Comparison of ENCODE assay signal across 8 cellular contexts in genomic region chr10:134743-135600, GRCh38. TPM values are rescaled to one million over a fixed set of nuclear protein-coding genes. Genes with fewer than 3 reads are reported as not detected.
DNase-seq lines count a peak whose midpoint lies in the region; ATAC-seq, FAIRE-seq and TF ChIP-seq lines count a peak whose summit lies in the region.

Gene ZMYND11, plus strand, starts transcription at chr10:135455. Its CDS starts 44,558 bp downstream, at chr10:180013.

- 3% methylated on average over 23 of the region's 131 CpGs for WGBS in HepG2 (ENCODE audit: low lambda C conversion rate)

- peak within 1 kb of the TSS; percentile 97 for H3K9ac ChIP-seq in HepG2 (ENCODE audit: insufficient read depth, low read depth, low read length)

- H3K9me3 ChIP-seq in KOPT-K1 (ENCODE audit: insufficient read depth, low read length, poor library complexity, severe bottlenecking): no peaks in the 10 kb centered on the region
- H3K9me3 ChIP-seq in HepG2 (ENCODE audit: low read length): no peaks in the 10 kb centered on the region

- peak within 1 kb of the TSS; percentile 90 for H3K4me3 Mint-ChIP-seq in activated CD4-positive, alpha-beta T cell treated with anti-CD3 and anti-CD28 coated beads, Interleukin-2, amount 10 ng/mL, durations not matched to agents 7 days and 5 days

- in situ Hi-C loops in HepG2 (cut with HindIII; ENCODE audit: extremely low pct_ligation_motif_present, low pct_unique_long_range_greater_than_20kb): no loop called here

- no peak for FAIRE-seq in HepG2 (lab: Jason Lieb, UNC)

- peak in 1 of 2 experiments; percentile 28; a peak in 1 of 4 replicates for TF ChIP-seq POLR2A in HepG2 (IDR thresholded peaks at IDR 0.05; ENCODE audit: insufficient read depth in 1 of 2, low read depth in 2 of 2, low read length in 2 of 2)

- H3K27ac ChIP-seq in KOPT-K1 (ENCODE audit: low read depth, low read length, poor library complexity, severe bottlenecking) (peak within 1 kb of the TSS; percentile 83), HepG2 (ENCODE audit: extremely low read length, insufficient read depth, low read length) (peak within 1 kb of the TSS; percentile 86)

- H3K4me1 ChIP-seq in HepG2 (ENCODE audit: insufficient read depth, low read length): peaks cover 52% of the 10 kb centered on the region

- TF ChIP-seq RAD21 in HepG2 (CRISPR knock-in tag; IDR thresholded peaks at IDR 0.05): no peak; the same call in 1 of the 2 replicates

- no peaks in the 10 kb centered on the region for H3K36me3 ChIP-seq in GM06990 (ENCODE audit: control insufficient read depth, insufficient read depth, low read length)
- H3K36me3 ChIP-seq in KOPT-K1 (ENCODE audit: insufficient read depth, low read length): no peaks in the 10 kb centered on the region
- no peaks in the 10 kb centered on the region for H3K36me3 ChIP-seq in HepG2 (replicated peaks in 1 of 2; ENCODE audit: control insufficient read depth in 1 of 2, insufficient read depth in 2 of 2, low read length in 2 of 2)

- TF ChIP-seq EP300 in HepG2 (IDR thresholded peaks at IDR 0.05; ENCODE audit: low read depth in 2 of 2, low read length in 2 of 2) (no peak), HepG2 (CRISPR knock-in tag; IDR thresholded peaks at IDR 0.05; ENCODE audit: borderline replicate concordance) (no peak)

- H3K4me1 Mint-ChIP-seq in activated CD4-positive, alpha-beta T cell treated with anti-CD3 and anti-CD28 coated beads, Interleukin-2, amount 10 ng/mL, durations not matched to agents 7 days and 5 days: peaks cover 37% of the 10 kb centered on the region

- no TSS peak for BruUV-seq in HepG2 (replicated peaks; lab: Mats Ljungman, UMichigan)

- intact Hi-C loops in HepG2 (cut with micrococcal nuclease; ENCODE audit: unreplicated experiment): no loop called here

- H3K4me2 ChIP-seq in HepG2 (ENCODE audit: low read depth, low read length): peak within 1 kb of the TSS; percentile 94

- no peaks in the 10 kb centered on the region for H3K9me3 Mint-ChIP-seq in activated CD4-positive, alpha-beta T cell treated with anti-CD3 and anti-CD28 coated beads, Interleukin-2, amount 10 ng/mL, durations not matched to agents 7 days and 5 days

- peak within 1 kb of the TSS; percentile 8 for H2AFZ ChIP-seq in HepG2 (ENCODE audit: low read length)

- H3K27me3 ChIP-seq in GM06990 (replicated peaks; ENCODE audit: control insufficient read depth, insufficient read depth, low read length) (no peaks in the 10 kb centered on the region), HepG2 (ENCODE audit: control insufficient read depth in 1 of 2, insufficient read depth in 2 of 2, low read length in 2 of 2) (no peaks in the 10 kb centered on the region)

- POLR2A ChIA-PET in activated CD4-positive, alpha-beta T cell treated with anti-CD3 and anti-CD28 coated beads, Interleukin-2, amount 10 ng/mL, durations not matched to agents 7 days and 5 days (lab: Charles Lee): no interaction called here
- POLR2A ChIA-PET in HepG2 (lab: Yijun Ruan, JAX): no interaction called here

- H3K4me3 ChIP-seq in GM06990 (replicated peaks; ENCODE audit: low read depth, low read length) (peak within 1 kb of the TSS; percentile 85), HepG2 (replicated peaks in 1 of 3; ENCODE audit: insufficient read depth in 1 of 3, low read depth in 2 of 3, low read length in 3 of 3) (peak within 1 kb of the TSS; percentile 58 to 78 (median 67))

- H3K79me2 ChIP-seq in HepG2 (ENCODE audit: insufficient read depth, low read length): peaks cover 46% of the 10 kb centered on the region

- TF ChIP-seq CTCF in GM06990 (IDR thresholded peaks at IDR 0.05; ENCODE audit: insufficient read depth, low read length, poor library complexity, severe bottlenecking) (no peak), HepG2 (CRISPR knock-in tag; IDR thresholded peaks at IDR 0.05) (no peak)

- peaks cover 7% of the 10 kb centered on the region; the same call in 1 of the 2 replicates for H4K20me1 ChIP-seq in HepG2 (ENCODE audit: insufficient read depth, low read length)

- peaks cover 2% of the 10 kb centered on the region for H3K36me3 Mint-ChIP-seq in activated CD4-positive, alpha-beta T cell treated with anti-CD3 and anti-CD28 coated beads, Interleukin-2, amount 10 ng/mL, durations not matched to agents 7 days and 5 days (ENCODE audit: low read depth)

- H3K27ac Mint-ChIP-seq in activated CD4-positive, alpha-beta T cell treated with anti-CD3 and anti-CD28 coated beads, Interleukin-2, amount 10 ng/mL, durations not matched to agents 7 days and 5 days: peak within 1 kb of the TSS; percentile 92

- DNase-seq in GM06990 (ENCODE audit: extremely low read depth, insufficient read length) (peak; percentile 80), dedifferentiated amniotic fluid mesenchymal stem cell (ENCODE audit: extremely low spot score) (peak; percentile 43), HepG2 (ENCODE audit: low spot score) (no peak), SW480 (ENCODE audit: low spot score) (no peak)
- DNase-seq in activated CD4-positive, alpha-beta T cell treated with anti-CD3 and anti-CD28 coated beads, Interleukin-2, amount 10 ng/mL, durations not matched to agents 7 days and 5 days: peak; percentile 65
- peak; percentile 61 for DNase-seq in stimulated activated CD4-positive, alpha-beta T cell treated with anti-CD3 and anti-CD28 coated beads, Interleukin-4, amount 100 ng/mL, for 24 hours

- CTCF ChIA-PET in activated CD4-positive, alpha-beta T cell treated with anti-CD3 and anti-CD28 coated beads, Interleukin-2, amount 10 ng/mL, durations not matched to agents 7 days and 5 days (lab: Charles Lee): interaction anchor here (2.4 kb wide), 1 partner anchor 17 kb away, joined by 6 read pairs; no protein-coding TSS in a partner anchor
- CTCF ChIA-PET in HepG2 (lab: Yijun Ruan, JAX; ENCODE audit: low intra/inter-chr PET ratio, low total read pairs): no interaction called here

- no peaks in the 10 kb centered on the region for H3K27me3 Mint-ChIP-seq in activated CD4-positive, alpha-beta T cell treated with anti-CD3 and anti-CD28 coated beads, Interleukin-2, amount 10 ng/mL, durations not matched to agents 7 days and 5 days

- ATAC-seq in GM21619 (IDR thresholded peaks at IDR 0.05; ENCODE audit: unreplicated experiment) (peak; percentile 42), HepG2 (peak; percentile 26)

TF ChIP-seq in HepG2, 621 proteins besides CTCF, POLR2A, EP300 and RAD21 (continues in another document):
- TF ChIP-seq PHF8 (CRISPR knock-in tag; IDR thresholded peaks at IDR 0.05): peak; percentile 59; the same call in 1 of the 2 replicates
- peak; percentile 55; the same call in 1 of the 2 replicates for TF ChIP-seq AKAP8 (CRISPR knock-in tag; IDR thresholded peaks at IDR 0.05)
- no peak for TF ChIP-seq ZNF224 (CRISPR knock-in tag; IDR thresholded peaks at IDR 0.05)
- TF ChIP-seq RBFOX2 (IDR thresholded peaks at IDR 0.05; ENCODE audit: low read depth, low read length): peak; percentile 66
- TF ChIP-seq ZBTB46 (CRISPR knock-in tag; IDR thresholded peaks at IDR 0.05; ENCODE audit: borderline replicate concordance): no peak
- TF ChIP-seq ZBTB25 (CRISPR knock-in tag; IDR thresholded peaks at IDR 0.05): no peak
- 0 out of 2 replicates have a peak, but pooled peaks have one; percentile 63 for TF ChIP-seq ZNF790 (CRISPR knock-in tag; IDR thresholded peaks at IDR 0.05; ENCODE audit: borderline replicate concordance)

RNA-seq across cellular contexts. Expression of gene ZMYND11, which starts in this region (rescaled TPM):
- total RNA-seq in activated CD4-positive, alpha-beta T cell treated with anti-CD3 and anti-CD28 coated beads, Interleukin-2, amount 10 ng/mL, durations not matched to agents 7 days and 5 days: 10 to 100 TPM; 37.5 to 44.3 TPM
- 38.7 and 51.6 TPM in 2 replicates for total RNA-seq in HepG2 (2016; rRNA removed; fragmentation: Illumina TruSeq; extraction: Trizol)
- 41.7 and 43.0 TPM in 2 replicates for total RNA-seq in HepG2 (2016; cell fraction: cytosol; rRNA removed; fragmentation: Illumina TruSeq; extraction: Trizol; ENCODE audit: low read depth)
- 39.7 and 45.5 TPM in 2 replicates for total RNA-seq in HepG2 (2016; cell fraction: insoluble cytoplasmic fraction; rRNA removed; fragmentation: Illumina TruSeq; extraction: Trizol)
- 41.4 and 46.8 TPM in 2 replicates for total RNA-seq in HepG2 (2016; cell fraction: membrane; rRNA removed; fragmentation: Illumina TruSeq; extraction: Trizol)
- 26.0 and 28.1 TPM in 2 replicates for total RNA-seq in HepG2 (2016; cell fraction: nucleus; rRNA removed; fragmentation: Illumina TruSeq; extraction: Trizol)
- 14.4 and 17.5 TPM in 2 replicates for polyA plus RNA-seq in HepG2 (2011; rRNA removed)
- polyA plus RNA-seq in HepG2 (2011; cell fraction: cytosol; rRNA removed): 7.1 and 10.5 TPM in 2 replicates
- 15.3 and 16.1 TPM in 2 replicates for polyA plus RNA-seq in HepG2 (2011; cell fraction: nucleus; rRNA removed)
- polyA plus RNA-seq in HepG2 (2012): 20.6 and 22.6 TPM in 2 replicates
- polyA plus RNA-seq in HepG2 (2016; cell fraction: cytosol; fragmentation: Illumina TruSeq; extraction: Trizol; ENCODE audit: low read depth): 6.9 and 7.8 TPM in 2 replicates
- 49.4 TPM in 2 replicates for polyA plus RNA-seq in HepG2 (2016; cell fraction: insoluble cytoplasmic fraction; fragmentation: Illumina TruSeq; extraction: Trizol; ENCODE audit: low read depth)
- polyA plus RNA-seq in HepG2 (2016; cell fraction: membrane; fragmentation: Illumina TruSeq; extraction: Trizol; ENCODE audit: low read depth): 19.0 and 22.8 TPM in 2 replicates
- polyA plus RNA-seq in HepG2 (2016; cell fraction: nucleus; fragmentation: Illumina TruSeq; extraction: Trizol; ENCODE audit: insufficient read depth, low read depth): 38.6 and 42.2 TPM in 2 replicates
- polyA minus RNA-seq in HepG2 (2011; rRNA and poly(A)+ RNA removed; ENCODE audit: low replicate concordance): 10.0 and 17.5 TPM in 2 replicates
- 14.3 and 19.5 TPM in 2 replicates for polyA minus RNA-seq in HepG2 (2011; cell fraction: cytosol; rRNA and poly(A)+ RNA removed)
- polyA minus RNA-seq in HepG2 (2011; cell fraction: nucleus; rRNA and poly(A)+ RNA removed): 14.9 and 19.9 TPM in 2 replicates

Comparison
In these comparisons a context has a peak if more than half of its experiments do, and no peak if none do; other contexts are left out.
1. DNase-seq: peak in GM06990 (single experiment), activated CD4-positive, alpha-beta T cell treated with anti-CD3 and anti-CD28 coated beads, Interleukin-2, amount 10 ng/mL, durations not matched to agents 7 days and 5 days (single experiment), dedifferentiated amniotic fluid mesenchymal stem cell (single experiment) and stimulated activated CD4-positive, alpha-beta T cell treated with anti-CD3 and anti-CD28 coated beads, Interleukin-4, amount 100 ng/mL, for 24 hours (single experiment); none in HepG2 (single experiment) and SW480 (single experiment).